Comparison of ENCODE assay signal across 1 cellular context in genomic region chr21:42892582-42892930, GRCh38.
TF ChIP-seq lines count a peak whose summit lies in the region.

No MANE protein-coding gene starts in this region.

TF ChIP-seq in K562, 482 proteins besides CTCF, POLR2A, EP300 and RAD21 (continued from another document and continues in another):
- TF ChIP-seq CHD7 (IDR thresholded peaks at IDR 0.05; ENCODE audit: low read depth, low read length) (no peak), LEF1 (IDR thresholded peaks at IDR 0.05) (no peak), ILK (tag; IDR thresholded peaks at IDR 0.05; ENCODE audit: borderline replicate concordance, low read depth) (no peak), MITF (IDR thresholded peaks at IDR 0.05) (no peak), CXXC5 (CRISPR knock-in tag; IDR thresholded peaks at IDR 0.05) (no peak), ZNF398 (CRISPR knock-in tag; IDR thresholded peaks at IDR 0.05) (no peak), KLF1 (tag; IDR thresholded peaks at IDR 0.05) (no peak), FOXA1 (IDR thresholded peaks at IDR 0.05; ENCODE audit: borderline replicate concordance) (no peak), NKRF (IDR thresholded peaks at IDR 0.05; ENCODE audit: borderline replicate concordance) (peak; percentile 80; the same call in 1 of the 2 replicates), TGIF2 (CRISPR knock-in tag; IDR thresholded peaks at IDR 0.05) (no peak), YY1 (IDR thresholded peaks at IDR 0.05; ENCODE audit: borderline replicate concordance in 1 of 3, control insufficient read depth in 1 of 3, extremely low read depth in 1 of 3, insufficient read depth in 3 of 3, insufficient read length in 1 of 3, insufficient replicate concordance in 2 of 3, low read depth in 1 of 3, low read length in 2 of 3) (no peak), GTF2B (IDR thresholded peaks at IDR 0.05; ENCODE audit: extremely low read depth, insufficient read length) (no peak), ESRRB (CRISPR knock-in tag; IDR thresholded peaks at IDR 0.05; ENCODE audit: borderline replicate concordance) (no peak), ATF4 (CRISPR knock-in tag; IDR thresholded peaks at IDR 0.05) (peak; percentile 41; the same call in 1 of the 2 replicates), BRD9 (IDR thresholded peaks at IDR 0.05; ENCODE audit: low read depth, partially characterized antibody) (no peak), HNRNPLL (IDR thresholded peaks at IDR 0.05; ENCODE audit: low read depth, low read length, poor library complexity, severe bottlenecking) (no peak), DIDO1 (tag; IDR thresholded peaks at IDR 0.05; ENCODE audit: low read depth) (no peak), ZNF395 (CRISPR knock-in tag; IDR thresholded peaks at IDR 0.05) (no peak; the same call in 1 of the 2 replicates), ZBED1 (IDR thresholded peaks at IDR 0.05) (no peak), MAZ (CRISPR knock-in tag; conservative IDR thresholded peaks at IDR 0.05 in 1 of 2, IDR thresholded peaks at IDR 0.05 in 1 of 2) (no peak), NR2F6 (CRISPR knock-in tag; IDR thresholded peaks at IDR 0.05) (peak; percentile 74; the same call in 1 of the 2 replicates), BMI1 (IDR thresholded peaks at IDR 0.05; ENCODE audit: low read length) (no peak), ZNF3 (CRISPR knock-in tag; IDR thresholded peaks at IDR 0.05) (no peak), ELF4 (CRISPR knock-in tag; IDR thresholded peaks at IDR 0.05) (no peak), POU5F1 (IDR thresholded peaks at IDR 0.05; ENCODE audit: borderline replicate concordance, low read depth, low read length, partially characterized antibody) (no peak), DLX4 (CRISPR knock-in tag; IDR thresholded peaks at IDR 0.05) (no peak), ZKSCAN8 (CRISPR knock-in tag; IDR thresholded peaks at IDR 0.05) (no peak), HDAC6 (IDR thresholded peaks at IDR 0.05; ENCODE audit: low read depth, low read length) (no peak), MTA2 (IDR thresholded peaks at IDR 0.05; ENCODE audit: low read depth) (no peak), CTBP1 (IDR thresholded peaks at IDR 0.05; ENCODE audit: borderline replicate concordance) (no peak), SMARCB1 (IDR thresholded peaks at IDR 0.05; ENCODE audit: insufficient read length, low read depth) (no peak), JUN (IDR thresholded peaks at IDR 0.05; ENCODE audit: borderline replicate concordance, low read depth, low read length) (no peak), JUN (CRISPR knock-in tag; IDR thresholded peaks at IDR 0.05; ENCODE audit: borderline replicate concordance) (0 out of 2 replicates have a peak, but pooled peaks have one; percentile 1), SFPQ (IDR thresholded peaks at IDR 0.05; ENCODE audit: low read depth, low read length) (no peak), KAT7 (CRISPR knock-in tag; IDR thresholded peaks at IDR 0.05; ENCODE audit: borderline replicate concordance) (0 out of 2 replicates have a peak, but pooled peaks have one; percentile 5), GATAD2B (IDR thresholded peaks at IDR 0.05; ENCODE audit: borderline replicate concordance) (no peak)
